Comparison of ENCODE assay signal across 2 cellular contexts in the genomic region with DNA sequence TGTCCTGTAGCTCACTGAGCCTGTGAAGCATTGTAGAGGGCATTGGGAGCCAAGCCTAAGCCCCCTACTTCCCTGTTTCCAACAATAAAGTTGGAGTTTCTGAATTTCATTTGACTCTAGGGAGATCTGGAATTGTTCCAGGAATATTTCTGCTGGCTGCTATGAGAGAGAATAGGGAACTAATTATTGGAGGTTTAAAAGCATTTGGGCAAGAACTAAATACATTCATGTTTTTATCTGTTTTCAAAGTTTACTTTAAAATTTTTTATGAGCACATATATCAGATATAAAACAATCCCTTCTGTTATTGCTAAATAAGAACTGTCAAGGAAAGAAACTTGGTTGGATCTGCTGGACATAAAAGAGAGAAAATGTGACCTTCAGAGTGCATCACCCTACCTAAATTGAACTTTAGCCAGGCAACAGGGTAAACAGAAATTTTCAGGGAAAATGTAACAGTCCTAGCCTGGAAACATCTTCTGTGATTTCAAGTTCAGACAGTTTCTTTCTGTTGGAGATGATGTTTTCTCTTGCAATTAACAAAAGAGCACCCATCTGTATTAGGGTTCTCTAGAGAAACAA.
TF ChIP-seq lines count a peak whose summit lies in the region.

No MANE protein-coding gene starts in this region.

TF ChIP-seq in A549, 52 proteins besides CTCF, POLR2A, EP300 and RAD21:
- TF ChIP-seq ESRRA (IDR thresholded peaks at IDR 0.05; ENCODE audit: borderline replicate concordance, low read length) (no peak), TFCP2L1 (CRISPR knock-in tag; IDR thresholded peaks at IDR 0.05) (no peak), NPAS2 (CRISPR knock-in tag; IDR thresholded peaks at IDR 0.05; ENCODE audit: borderline replicate concordance) (no peak), MAFK (IDR thresholded peaks at IDR 0.05; ENCODE audit: partially characterized antibody) (no peak), ZFP36 (IDR thresholded peaks at IDR 0.05; ENCODE audit: borderline replicate concordance, partially characterized antibody) (no peak), ZNF302 (CRISPR knock-in tag; IDR thresholded peaks at IDR 0.05) (no peak), MAZ (IDR thresholded peaks at IDR 0.05; ENCODE audit: borderline replicate concordance, low read depth, low read length) (no peak), CHD2 (IDR thresholded peaks at IDR 0.05; ENCODE audit: low read length, partially characterized antibody) (no peak), FOSL2 (IDR thresholded peaks at IDR 0.05) (no peak), FOSL2 (CRISPR knock-in tag; IDR thresholded peaks at IDR 0.05) (no peak), NFE2L2 (conservative IDR thresholded peaks at IDR 0.05; ENCODE audit: low read length) (no peak), TP53 (CRISPR knock-in tag; IDR thresholded peaks at IDR 0.05) (no peak), JUN (IDR thresholded peaks at IDR 0.05) (no peak), HOXA7 (CRISPR knock-in tag; IDR thresholded peaks at IDR 0.05) (no peak)
- TF ChIP-seq, protein P1, sequence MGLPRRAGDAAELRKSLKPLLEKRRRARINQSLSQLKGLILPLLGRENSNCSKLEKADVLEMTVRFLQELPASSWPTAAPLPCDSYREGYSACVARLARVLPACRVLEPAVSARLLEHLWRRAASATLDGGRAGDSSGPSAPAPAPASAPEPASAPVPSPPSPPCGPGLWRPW (IDR thresholded peaks at IDR 0.05): no peak
- TF ChIP-seq, protein P2, sequence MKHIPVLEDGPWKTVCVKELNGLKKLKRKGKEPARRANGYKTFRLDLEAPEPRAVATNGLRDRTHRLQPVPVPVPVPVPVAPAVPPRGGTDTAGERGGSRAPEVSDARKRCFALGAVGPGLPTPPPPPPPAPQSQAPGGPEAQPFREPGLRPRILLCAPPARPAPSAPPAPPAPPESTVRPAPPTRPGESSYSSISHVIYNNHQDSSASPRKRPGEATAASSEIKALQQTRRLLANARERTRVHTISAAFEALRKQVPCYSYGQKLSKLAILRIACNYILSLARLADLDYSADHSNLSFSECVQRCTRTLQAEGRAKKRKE (CRISPR knock-in tag; IDR thresholded peaks at IDR 0.05; ENCODE audit: low read depth): no peak

TF ChIP-seq in IMR-90, 13 proteins besides CTCF, POLR2A, EP300 and RAD21:
- TF ChIP-seq RCOR1 (IDR thresholded peaks at IDR 0.05; ENCODE audit: insufficient replicate concordance, low read length) (no peak), MAFK (IDR thresholded peaks at IDR 0.05; ENCODE audit: low read depth, low read length) (no peak), NFE2L2 (IDR thresholded peaks at IDR 0.05; ENCODE audit: low read depth, low read length) (no peak), MXI1 (IDR thresholded peaks at IDR 0.05; ENCODE audit: borderline replicate concordance, low read depth, low read length) (no peak), CEBPB (IDR thresholded peaks at IDR 0.05; ENCODE audit: low read depth, low read length) (no peak)
